ENCODE assay signal across 9 cellular contexts in the genomic region with DNA sequence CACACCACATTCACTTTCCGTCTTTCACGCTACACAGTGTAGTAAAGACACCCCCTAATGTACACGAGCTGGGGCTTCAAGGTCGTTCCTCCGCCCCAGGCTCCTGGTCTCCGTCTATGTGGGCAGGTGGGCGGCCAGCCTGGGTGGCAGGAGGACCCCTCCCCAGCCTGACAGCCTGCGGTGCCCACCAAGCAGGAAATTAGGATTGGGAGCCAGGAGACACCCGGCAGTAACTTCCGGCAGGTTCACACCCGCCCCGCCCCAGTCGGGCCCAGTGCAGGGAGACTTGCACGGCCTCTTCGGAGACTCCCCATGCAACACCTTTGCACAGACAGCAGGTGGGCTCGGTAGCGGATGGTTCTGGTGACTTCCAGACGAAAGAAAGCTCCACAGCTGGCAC. TPM values are rescaled to one million over a fixed set of nuclear protein-coding genes. Genes with fewer than 3 reads are reported as not detected.
"Had no signal": no experiment of that assay in that cellular context is flagged by ENCODE, and none has a peak within 500 bp of the region (broad histone marks: within the 10 kb centered on the region; RNA-seq: fewer than 3 reads in every experiment).

No MANE protein-coding gene starts in this region.

- DNase-seq: GDM1, GF-D8 had no signal

- FAIRE-seq: G401.6, GM12878, GM12891, GM12892, GM18507, GM19239 had no signal

- ATAC-seq: GM12878 had no signal

- H3K4me3 ChIP-seq: GM12878 had no signal

RNA-seq across cellular contexts. Expression of gene ADGRA1, which starts 27.7 kb away (rescaled TPM):
- total RNA-seq: G401, GM12878 had no signal
- polyA plus RNA-seq: GM12878 had no signal
